ENCODE assay signal across 8 cellular contexts in genomic region chr13:21033866-21034601, GRCh38. TPM values are rescaled to one million over a fixed set of nuclear protein-coding genes. Genes with fewer than 3 reads are reported as not detected.
A peak's percentile ranks its signal among the peaks of the same experiment; 100 is the strongest.
DNase-seq lines count a peak whose midpoint lies in the region; ATAC-seq and TF ChIP-seq lines count a peak whose summit lies in the region.
"Had no signal": no experiment of that assay in that cellular context is flagged by ENCODE, and none has a peak within 500 bp of the region (broad histone marks: within the 10 kb centered on the region; RNA-seq: fewer than 3 reads in every experiment).

No MANE protein-coding gene starts in this region.

- no peaks in the 10 kb centered on the region for H3K27me3 Mint-ChIP-seq in chondrocyte (ENCODE audit: low read depth)

- ATAC-seq in upper lobe of left lung (ENCODE audit: low FRiP score in 2 of 2) (peak; percentile 62 to 89), HG02759 (IDR thresholded peaks at IDR 0.05; ENCODE audit: unreplicated experiment) (no peak)

- H3K27ac ChIP-seq in upper lobe of left lung, result peak overlapping the region; percentile 75 to 80 (median 78)

- H3K4me1 ChIP-seq in upper lobe of left lung, result peaks cover 35 to 67% (median 50%) of the 10 kb centered on the region in 4 donors

- DNase-seq in chondrocyte (ENCODE audit: low spot score), result no peak
- peak; percentile 55 to 78 for DNase-seq in lower leg skin (ENCODE audit: low spot score in 2 of 2)
- peak in 1 of 2 donors; percentile 73 for DNase-seq in upper lobe of left lung
- no peak for DNase-seq in stimulated activated CD4-positive, alpha-beta T cell treated with anti-CD3 and anti-CD28 coated beads, Interleukin-2, amount 100 ng/mL, for 24 hours
- no peak for DNase-seq in NCI-H526 treated with DMSO at 0.1 percent for 48 hours (lab: John Stamatoyannopoulos, UW)
- DNase-seq: KBM-7 had no signal

- no peaks in the 10 kb centered on the region for H3K9me3 ChIP-seq in upper lobe of left lung

- H3K4me3 ChIP-seq in lower leg skin (ENCODE audit: low read depth, poor library complexity, severe bottlenecking), result no peak overlapping the region
- no peak overlapping the region for H3K4me3 ChIP-seq in upper lobe of left lung

- no peaks in the 10 kb centered on the region for H3K27me3 ChIP-seq in upper lobe of left lung

- H3K36me3 ChIP-seq in upper lobe of left lung, result no peaks in the 10 kb centered on the region

- TF ChIP-seq RAD21 in Ishikawa (IDR thresholded peaks at IDR 0.05; ENCODE audit: low read depth), result no peak

- H3K36me3 Mint-ChIP-seq in chondrocyte (ENCODE audit: low read depth), result peaks cover 2% of the 10 kb centered on the region

- no peak for TF ChIP-seq CTCF in chondrocyte (IDR thresholded peaks at IDR 0.05)
- no peak for TF ChIP-seq CTCF in lower leg skin (IDR thresholded peaks at IDR 0.05)
- no peak for TF ChIP-seq CTCF in upper lobe of left lung (IDR thresholded peaks at IDR 0.05)

- peak overlapping the region; percentile 20 for H3K4me3 Mint-ChIP-seq in chondrocyte (ENCODE audit: unreplicated experiment)

- H3K9me3 Mint-ChIP-seq in chondrocyte (ENCODE audit: low read depth), result no peaks in the 10 kb centered on the region

- 63 to 69% methylated on average over 12 of the region's 12 CpGs for WGBS in lower leg skin, 2 donors
- 48 to 50% methylated on average over 5 to 7 of the region's 12 CpGs for WGBS in upper lobe of left lung, 2 donors

- peaks cover 64% of the 10 kb centered on the region for H3K4me1 Mint-ChIP-seq in chondrocyte (ENCODE audit: low read depth)

- intact Hi-C loops in lower leg skin (cut with DNase I; ENCODE audit: low total_unique reads), result no loop called here

- no peak for TF ChIP-seq POLR2A in lower leg skin (IDR thresholded peaks at IDR 0.05)
- TF ChIP-seq POLR2A in upper lobe of left lung (IDR thresholded peaks at IDR 0.05), result no peak

- H3K27ac Mint-ChIP-seq in chondrocyte (ENCODE audit: unreplicated experiment), result peak overlapping the region; percentile 90

- no peak for TF ChIP-seq EP300 in Ishikawa (IDR thresholded peaks at IDR 0.05; ENCODE audit: borderline replicate concordance)
- TF ChIP-seq EP300 in upper lobe of left lung (IDR thresholded peaks at IDR 0.05), result no peak

TF ChIP-seq in Ishikawa, 13 proteins besides CTCF, POLR2A, EP300 and RAD21:
- TF ChIP-seq NFIC (IDR thresholded peaks at IDR 0.05), result no peak
- peak; percentile 86 for TF ChIP-seq TEAD4 (IDR thresholded peaks at IDR 0.05)
- TF ChIP-seq FOXM1 (IDR thresholded peaks at IDR 0.05; ENCODE audit: borderline replicate concordance, low read depth), result no peak
- TF ChIP-seq USF1 (IDR thresholded peaks at IDR 0.05), result peak; percentile 42; the same call in 1 of the 2 replicates
- no peak for TF ChIP-seq CEBPB (IDR thresholded peaks at IDR 0.05)
- TF ChIP-seq REST (IDR thresholded peaks at IDR 0.05; ENCODE audit: low read depth), result no peak
- TF ChIP-seq CREB1 (IDR thresholded peaks at IDR 0.05; ENCODE audit: low read depth), result no peak
- no peak for TF ChIP-seq ZBTB7A (IDR thresholded peaks at IDR 0.05; ENCODE audit: low read depth)
- peak; percentile 68 for TF ChIP-seq MAX (IDR thresholded peaks at IDR 0.05)

RNA-seq across cellular contexts. Expression of gene LATS2, which starts 27.4 kb away (rescaled TPM):
- 58.1 to 104 TPM (median 100 TPM) in 3 replicates for total RNA-seq in chondrocyte
- 10 to 100 TPM; 13.2 to 27.6 (median 21.1) TPM for total RNA-seq in lower leg skin
- total RNA-seq in upper lobe of left lung, result 10 to 100 TPM; 26.2 to 44.4 (median 39.5) TPM

Comparison
In these comparisons a context has a peak if more than half of its experiments do, and no peak if none do; other contexts are left out.
1. DNase-seq: peak in lower leg skin (2 of 2); none in chondrocyte (single experiment), stimulated activated CD4-positive, alpha-beta T cell treated with anti-CD3 and anti-CD28 coated beads, Interleukin-2, amount 100 ng/mL, for 24 hours (0 of 2) and NCI-H526 treated with DMSO at 0.1 percent for 48 hours (single experiment).